ENCODE assay signal across 8 cellular contexts in genomic region chr10:12196531-12197211, GRCh38. TPM values are rescaled to one million over a fixed set of nuclear protein-coding genes. Genes with fewer than 3 reads are reported as not detected.
DNase-seq lines count a peak whose midpoint lies in the region; TF ChIP-seq lines count a peak whose summit lies in the region.

No MANE protein-coding gene starts in this region.

- H4K20me1 ChIP-seq in neural progenitor cell (ENCODE audit: low read depth): peaks cover 11% of the 10 kb centered on the region

- peak overlapping the region; percentile 88 for H2AFZ ChIP-seq in neural progenitor cell (replicated peaks)

- peak overlapping the region; percentile 80 for H3K4me3 ChIP-seq in Caco-2 (ENCODE audit: low read depth, low read length)
- peak overlapping the region; percentile 87 for H3K4me3 ChIP-seq in LNCaP clone FGC (ENCODE audit: low read depth, low read length)
- peak overlapping the region; percentile 88 for H3K4me3 ChIP-seq in neural progenitor cell

- peaks cover 12% of the 10 kb centered on the region for H3F3A ChIP-seq in neural progenitor cell (ENCODE audit: low read depth)

- H3K79me2 ChIP-seq in neural progenitor cell (ENCODE audit: low read depth): peaks cover 95% of the 10 kb centered on the region

- POLR2A ChIA-PET in Caco-2 (lab: Charles Lee): interaction anchor here (0.7 to 1.4 kb wide), 4 partner anchors 10 to 154 kb away, joined by 3 to 16 read pairs (median 4); partner anchors contain the start of gene UPF2

- H3K4me1 Mint-ChIP-seq in Caco-2 (ENCODE audit: low read depth, unreplicated experiment): peaks cover 14% of the 10 kb centered on the region
- H3K4me1 Mint-ChIP-seq in dendritic cell treated with granulocyte-macrophage colony-stimulating factor and Interleukin-4, amounts not matched to agents 40 ng/mL and 50 ng/mL, for 4 days (ENCODE audit: low read depth): peaks cover 47% of the 10 kb centered on the region
- peaks cover 14% of the 10 kb centered on the region for H3K4me1 Mint-ChIP-seq in neural progenitor cell

- H3K4me2 ChIP-seq in neural progenitor cell: peak overlapping the region; percentile 95

- no peaks in the 10 kb centered on the region for H3K27me3 Mint-ChIP-seq in Caco-2 (ENCODE audit: insufficient read depth, unreplicated experiment)
- no peaks in the 10 kb centered on the region for H3K27me3 Mint-ChIP-seq in dendritic cell treated with granulocyte-macrophage colony-stimulating factor and Interleukin-4, amounts not matched to agents 40 ng/mL and 50 ng/mL, for 4 days
- peaks cover 3% of the 10 kb centered on the region for H3K27me3 Mint-ChIP-seq in neural progenitor cell (ENCODE audit: insufficient read depth, low read depth)

- H3K9me3 ChIP-seq in Caco-2: no peaks in the 10 kb centered on the region
- H3K9me3 ChIP-seq in neural progenitor cell (ENCODE audit: low read depth): no peaks in the 10 kb centered on the region

- peaks cover 44% of the 10 kb centered on the region for H3K36me3 Mint-ChIP-seq in Caco-2 (ENCODE audit: insufficient read depth, unreplicated experiment)
- peaks cover 55% of the 10 kb centered on the region for H3K36me3 Mint-ChIP-seq in dendritic cell treated with granulocyte-macrophage colony-stimulating factor and Interleukin-4, amounts not matched to agents 40 ng/mL and 50 ng/mL, for 4 days (ENCODE audit: low read depth)
- peaks cover 10% of the 10 kb centered on the region for H3K36me3 Mint-ChIP-seq in neural progenitor cell

- H3K27me3 ChIP-seq in Caco-2 (replicated peaks; ENCODE audit: control insufficient read depth, insufficient read depth, low read length) (no peaks in the 10 kb centered on the region), neural progenitor cell (no peaks in the 10 kb centered on the region)

- H3K4me3 Mint-ChIP-seq in Caco-2 (ENCODE audit: unreplicated experiment) (peak overlapping the region; percentile 97), neural progenitor cell (peak overlapping the region; percentile 98)
- H3K4me3 Mint-ChIP-seq in dendritic cell treated with granulocyte-macrophage colony-stimulating factor and Interleukin-4, amounts not matched to agents 40 ng/mL and 50 ng/mL, for 4 days: peak overlapping the region; percentile 95

- no peaks in the 10 kb centered on the region for H3K36me3 ChIP-seq in Caco-2 (ENCODE audit: control insufficient read depth, insufficient read depth, low read length)
- peaks cover 10% of the 10 kb centered on the region for H3K36me3 ChIP-seq in neural progenitor cell

- H3K4me1 ChIP-seq in Caco-2 (peaks cover 5% of the 10 kb centered on the region), neural progenitor cell (peaks cover 19% of the 10 kb centered on the region)

- no peaks in the 10 kb centered on the region for H3K9me3 Mint-ChIP-seq in Caco-2 (ENCODE audit: unreplicated experiment)
- no peaks in the 10 kb centered on the region for H3K9me3 Mint-ChIP-seq in dendritic cell treated with granulocyte-macrophage colony-stimulating factor and Interleukin-4, amounts not matched to agents 40 ng/mL and 50 ng/mL, for 4 days
- H3K9me3 Mint-ChIP-seq in neural progenitor cell: no peaks in the 10 kb centered on the region

- CTCF ChIA-PET in Caco-2 (lab: Charles Lee): interaction anchor here (0.9 to 1.0 kb wide), 3 partner anchors 17 to 66 kb away, joined by 3 read pairs; no protein-coding TSS in a partner anchor

- no peak for TF ChIP-seq CTCF in Caco-2 (IDR thresholded peaks at IDR 0.05; ENCODE audit: insufficient read depth in 1 of 2, low read depth in 1 of 2, low read length in 1 of 2, severe bottlenecking in 1 of 2, unreplicated experiment in 1 of 2)
- no peak for TF ChIP-seq CTCF in LNCaP clone FGC (IDR thresholded peaks at IDR 0.05; ENCODE audit: control insufficient read depth, extremely low read depth, insufficient read depth)
- no peak for TF ChIP-seq CTCF in neural progenitor cell (IDR thresholded peaks at IDR 0.05)

- intact Hi-C loops in Caco-2 (cut with micrococcal nuclease; ENCODE audit: unreplicated experiment): no loop called here
- intact Hi-C loops in dendritic cell treated with granulocyte-macrophage colony-stimulating factor and Interleukin-4, amounts not matched to agents 40 ng/mL and 50 ng/mL, for 4 days (cut with micrococcal nuclease): loop anchor here (5.0 kb wide), 2 partner anchors 69 to 516 kb away; partner anchors contain the start of gene SEC61A2

- no peak overlapping the region for H3K27ac ChIP-seq in neural progenitor cell

- TSS peak; percentile 61 for BruUV-seq in Caco-2 (replicated peaks; lab: Mats Ljungman, UMichigan)

- peak overlapping the region; percentile 72 for H3K9ac ChIP-seq in neural progenitor cell

- H3K27ac Mint-ChIP-seq in Caco-2 (ENCODE audit: unreplicated experiment): peak overlapping the region; percentile 95
- peak overlapping the region; percentile 95 for H3K27ac Mint-ChIP-seq in dendritic cell treated with granulocyte-macrophage colony-stimulating factor and Interleukin-4, amounts not matched to agents 40 ng/mL and 50 ng/mL, for 4 days
- peak overlapping the region; percentile 99 for H3K27ac Mint-ChIP-seq in neural progenitor cell

- DNase-seq in Caco-2 (no peak), LNCaP clone FGC (ENCODE audit: low read depth) (no peak), neural progenitor cell (ENCODE audit: low spot score) (no peak), GM19238 (ENCODE audit: insufficient read length, low spot score) (no peak), NCI-H2171 treated with DMSO at 0.1 percent for 48 hours (lab: John Stamatoyannopoulos, UW) (no peak), NCI-H345 (lab: John Stamatoyannopoulos, UW) (no peak)
- DNase-seq in activated CD8-positive, alpha-beta memory T cell treated with anti-CD3 and anti-CD28 coated beads, Interleukin-2, amount 50 U/mL, for 4 hours: no peak

RNA-seq across cellular contexts. Expression of gene CDC123, which starts 0.7 kb away (rescaled TPM):
- 190 and 199 TPM in 2 replicates for total RNA-seq in Caco-2 (2022)
- 134 and 135 TPM in 2 replicates for total RNA-seq in neural progenitor cell (ENCODE audit: low replicate concordance)

RNA-seq across cellular contexts. Expression of gene NUDT5, which starts 1.0 kb away (rescaled TPM):
- total RNA-seq in Caco-2 (2022): 160 and 164 TPM in 2 replicates
- total RNA-seq in neural progenitor cell (ENCODE audit: low replicate concordance): 80.7 and 85.0 TPM in 2 replicates
